In genomic region chr4:126850286-126850685, GRCh38 we compare ENCODE assay signal across 10 cellular contexts.
DNase-seq lines count a peak whose midpoint lies in the region; ATAC-seq and TF ChIP-seq lines count a peak whose summit lies in the region.
"Had no signal": no experiment of that assay in that cellular context is flagged by ENCODE, and none has a peak within 500 bp of the region (broad histone marks: within the 10 kb centered on the region; RNA-seq: fewer than 3 reads in every experiment).

No MANE protein-coding gene starts in this region.

- no TSS peak for BruUV-seq in PC-9 (replicated peaks; lab: Mats Ljungman, UMichigan)

- peaks cover 6% of the 10 kb centered on the region; the same call in 1 of the 2 replicates for H3F3A ChIP-seq in PC-9 (ENCODE audit: insufficient read depth, low read depth)

- no peaks in the 10 kb centered on the region for H3K79me2 ChIP-seq in PC-9 (ENCODE audit: low read depth)

- H3K27me3 ChIP-seq in PC-9 (ENCODE audit: insufficient read depth, low read depth) (no peaks in the 10 kb centered on the region), uterus (no peaks in the 10 kb centered on the region)

- H3K9me2 ChIP-seq in PC-9 (ENCODE audit: insufficient read depth) = no peaks in the 10 kb centered on the region

- no peak for TF ChIP-seq POLR2A in uterus (IDR thresholded peaks at IDR 0.05)

- ATAC-seq in HG02642 (IDR thresholded peaks at IDR 0.05; ENCODE audit: poor library complexity, unreplicated experiment) = peak; percentile 50
- ATAC-seq in activated naive CD4-positive, alpha-beta T cell treated with anti-CD3 and anti-CD28 coated beads, Interleukin-2, amount 50 U/mL, for 72 hours = no peak

- POLR2A ChIA-PET in PC-9 (lab: Charles Lee; ENCODE audit: unreplicated experiment) = no interaction called here

- CTCF ChIA-PET in PC-9 (lab: Charles Lee) = no interaction called here

- H3K9me3 ChIP-seq in PC-9 (ENCODE audit: insufficient read depth, low read depth) = peaks cover 19% of the 10 kb centered on the region
- no peaks in the 10 kb centered on the region for H3K9me3 ChIP-seq in uterus

- H3K27ac Mint-ChIP-seq in activated naive CD4-positive, alpha-beta T cell treated with anti-CD3 and anti-CD28 coated beads, Interleukin-2, amount 50 U/mL, for 72 hours = no peak overlapping the region

- H3K9me3 Mint-ChIP-seq in activated naive CD4-positive, alpha-beta T cell treated with anti-CD3 and anti-CD28 coated beads, Interleukin-2, amount 50 U/mL, for 72 hours = peaks cover 6 to 21% of the 10 kb centered on the region in 2 donors

- intact Hi-C loops in PC-9 (cut with micrococcal nuclease; ENCODE audit: unreplicated experiment) = loop anchor here (5.0 to 10.0 kb wide), 2 partner anchors 292 to 1535 kb away; partner anchors contain the start of gene FAT4
- intact Hi-C loops in uterus (cut with DNase I; ENCODE audit: low total_unique reads) = no loop called here

- H3K36me3 ChIP-seq in PC-9 (ENCODE audit: low read depth) (no peaks in the 10 kb centered on the region), uterus (no peaks in the 10 kb centered on the region)

- peak overlapping the region; percentile 27 for H3K4me2 ChIP-seq in PC-9

- peak; percentile 60 for DNase-seq in AG09319 (ENCODE audit: extremely low read depth, low read depth)
- peak; percentile 71 to 93 for DNase-seq in PC-9
- peak; percentile 85 for DNase-seq in fibroblast of peridontal ligament (ENCODE audit: extremely low read depth)
- no peak for DNase-seq in uterus
- no peak for DNase-seq in activated naive CD4-positive, alpha-beta T cell treated with anti-CD3 and anti-CD28 coated beads, Interleukin-2, amount 50 U/mL, for 72 hours (ENCODE audit: low spot score in 2 of 2)
- DNase-seq in NCI-H1694 treated with DMSO at 0.1 percent for 48 hours (lab: John Stamatoyannopoulos, UW) = no peak
- DNase-seq in NOMO-1 (lab: John Stamatoyannopoulos, UW; ENCODE audit: unreplicated experiment in 2 of 2) = no peak
- DNase-seq: DMS79, SHP77 had no signal

- no peaks in the 10 kb centered on the region for H4K20me1 ChIP-seq in PC-9 (ENCODE audit: insufficient read depth)

- no peaks in the 10 kb centered on the region for H3K36me3 Mint-ChIP-seq in activated naive CD4-positive, alpha-beta T cell treated with anti-CD3 and anti-CD28 coated beads, Interleukin-2, amount 50 U/mL, for 72 hours

- H3K4me1 ChIP-seq in PC-9 (replicated peaks; ENCODE audit: insufficient read depth) (peaks cover 19% of the 10 kb centered on the region), uterus (no peaks in the 10 kb centered on the region)

- H3K27ac ChIP-seq in PC-9 = peak overlapping the region; percentile 70
- no peak overlapping the region for H3K27ac ChIP-seq in uterus

- no peak overlapping the region for H3K4me3 ChIP-seq in PC-9
- H3K4me3 ChIP-seq in uterus = no peak overlapping the region

- H2AFZ ChIP-seq in PC-9 = no peak overlapping the region; the same call in 1 of the 2 replicates

- TF ChIP-seq CTCF in AG09319 (IDR thresholded peaks at IDR 0.05; ENCODE audit: low read depth, low read length) = no peak
- no peak for TF ChIP-seq CTCF in PC-9 (conservative IDR thresholded peaks at IDR 0.05)
- no peak for TF ChIP-seq CTCF in uterus (IDR thresholded peaks at IDR 0.05)

Comparison
In these comparisons a context has a peak if more than half of its experiments do, and no peak if none do; other contexts are left out.
1. DNase-seq: peak in AG09319 (single experiment), PC-9 (2 of 2) and fibroblast of peridontal ligament (single experiment); none in uterus (0 of 2), activated naive CD4-positive, alpha-beta T cell treated with anti-CD3 and anti-CD28 coated beads, Interleukin-2, amount 50 U/mL, for 72 hours (0 of 2), NCI-H1694 treated with DMSO at 0.1 percent for 48 hours (single experiment) and NOMO-1 (0 of 2).